In the genomic region with DNA sequence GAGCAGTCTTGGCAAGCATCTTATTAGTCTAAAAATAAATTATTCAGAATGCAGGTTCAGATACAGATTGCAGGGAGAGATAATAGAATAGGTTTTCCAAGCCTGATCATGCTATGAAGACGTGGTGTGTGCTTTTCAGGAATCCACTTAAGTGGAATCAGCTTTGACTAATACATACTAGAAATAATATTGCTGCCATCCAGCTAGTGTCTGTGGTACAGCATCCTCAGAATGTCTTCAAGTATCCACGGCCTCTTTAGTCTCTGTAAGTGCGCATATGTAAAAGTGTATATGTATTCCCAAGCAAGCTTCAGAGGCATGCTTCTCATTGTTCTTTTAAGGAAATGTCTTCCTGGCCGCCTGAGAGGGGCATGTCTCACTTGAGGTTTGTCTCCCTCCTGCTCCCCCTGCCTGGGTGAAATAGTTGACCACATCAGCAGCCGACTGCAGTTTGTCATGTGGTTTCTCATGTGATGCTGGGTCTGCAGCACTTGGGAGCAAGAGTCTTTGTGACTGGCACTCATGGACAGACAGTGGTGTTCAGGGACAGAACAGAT, we compare ENCODE assay signal across 8 cellular contexts.
DNase-seq lines count a peak whose midpoint lies in the region; ATAC-seq and TF ChIP-seq lines count a peak whose summit lies in the region.

No MANE protein-coding gene starts in this region.

- TF ChIP-seq POLR2A in Peyer's patch (IDR thresholded peaks at IDR 0.05) = no peak

- H3K36me3 ChIP-seq in SK-N-MC (ENCODE audit: insufficient read depth, low read length) = no peaks in the 10 kb centered on the region
- H3K36me3 ChIP-seq in Peyer's patch = no peaks in the 10 kb centered on the region

- peaks cover 39% of the 10 kb centered on the region for H3K27me3 Mint-ChIP-seq in activated naive CD4-positive, alpha-beta T cell treated with anti-CD3 and anti-CD28 coated beads for 36 hours (ENCODE audit: low read depth)
- peaks cover 37% of the 10 kb centered on the region for H3K27me3 Mint-ChIP-seq in activated naive CD4-positive, alpha-beta T cell treated with anti-CD3 and anti-CD28 coated beads, Interleukin-2, amount 10 ng/mL, durations not matched to agents 7 days and 5 days

- TF ChIP-seq CTCF in foreskin fibroblast (IDR thresholded peaks at IDR 0.05; ENCODE audit: low read depth, low read length) = peak; percentile 16
- no peak for TF ChIP-seq CTCF in Peyer's patch (IDR thresholded peaks at IDR 0.05)

- H3K27me3 ChIP-seq in Peyer's patch = no peaks in the 10 kb centered on the region

- H3K4me1 ChIP-seq in Peyer's patch = peaks cover 0 to 3% (median 0%) of the 10 kb centered on the region in 4 donors

- peaks cover 2% of the 10 kb centered on the region for H3K36me3 Mint-ChIP-seq in activated naive CD4-positive, alpha-beta T cell treated with anti-CD3 and anti-CD28 coated beads for 36 hours (ENCODE audit: low read depth)
- H3K36me3 Mint-ChIP-seq in activated naive CD4-positive, alpha-beta T cell treated with anti-CD3 and anti-CD28 coated beads, Interleukin-2, amount 10 ng/mL, durations not matched to agents 7 days and 5 days = no peaks in the 10 kb centered on the region

- H3K4me3 ChIP-seq in SK-N-MC (peak overlapping the region; percentile 74), foreskin fibroblast (ENCODE audit: low read depth in 1 of 2, low read length in 2 of 2) (peak overlapping the region; percentile 54 to 70), Peyer's patch (no peak overlapping the region)

- intact Hi-C loops in activated naive CD4-positive, alpha-beta T cell treated with anti-CD3 and anti-CD28 coated beads for 36 hours (cut with micrococcal nuclease) = loop anchor here (5.0 to 10.0 kb wide), 3 partner anchors 84 to 1581 kb away; no protein-coding TSS in a partner anchor

- H3K27ac ChIP-seq in SK-N-MC = no peak overlapping the region
- no peak overlapping the region for H3K27ac ChIP-seq in Peyer's patch

- peaks cover 7% of the 10 kb centered on the region for H3K4me1 Mint-ChIP-seq in activated naive CD4-positive, alpha-beta T cell treated with anti-CD3 and anti-CD28 coated beads for 36 hours (ENCODE audit: low read depth)
- peaks cover 22% of the 10 kb centered on the region for H3K4me1 Mint-ChIP-seq in activated naive CD4-positive, alpha-beta T cell treated with anti-CD3 and anti-CD28 coated beads, Interleukin-2, amount 10 ng/mL, durations not matched to agents 7 days and 5 days

- ATAC-seq in GM19324 (IDR thresholded peaks at IDR 0.05; ENCODE audit: low FRiP score, unreplicated experiment) = no peak

- peak overlapping the region; percentile 47 for H3K4me3 Mint-ChIP-seq in activated naive CD4-positive, alpha-beta T cell treated with anti-CD3 and anti-CD28 coated beads for 36 hours
- no peak overlapping the region for H3K4me3 Mint-ChIP-seq in activated naive CD4-positive, alpha-beta T cell treated with anti-CD3 and anti-CD28 coated beads, Interleukin-2, amount 10 ng/mL, durations not matched to agents 7 days and 5 days

- H3K9me3 Mint-ChIP-seq in activated naive CD4-positive, alpha-beta T cell treated with anti-CD3 and anti-CD28 coated beads for 36 hours = no peaks in the 10 kb centered on the region
- H3K9me3 Mint-ChIP-seq in activated naive CD4-positive, alpha-beta T cell treated with anti-CD3 and anti-CD28 coated beads, Interleukin-2, amount 10 ng/mL, durations not matched to agents 7 days and 5 days = no peaks in the 10 kb centered on the region

- CTCF ChIA-PET in activated naive CD4-positive, alpha-beta T cell treated with anti-CD3 and anti-CD28 coated beads for 36 hours (lab: Charles Lee) = interaction anchor here (0.7 kb wide), 1 partner anchor 298 kb away, joined by 3 read pairs; no protein-coding TSS in a partner anchor
- CTCF ChIA-PET in activated naive CD4-positive, alpha-beta T cell treated with anti-CD3 and anti-CD28 coated beads, Interleukin-2, amount 10 ng/mL, durations not matched to agents 7 days and 5 days (lab: Charles Lee) = no interaction called here

- H3K9me3 ChIP-seq in SK-N-MC (ENCODE audit: low read depth, low read length) = no peaks in the 10 kb centered on the region
- H3K9me3 ChIP-seq in Peyer's patch = no peaks in the 10 kb centered on the region

- H3K9ac ChIP-seq in SK-N-MC (ENCODE audit: insufficient read length) = no peak overlapping the region

- peak; percentile 5 for DNase-seq in activated naive CD4-positive, alpha-beta T cell treated with anti-CD3 and anti-CD28 coated beads for 36 hours
- DNase-seq in activated naive CD4-positive, alpha-beta T cell treated with anti-CD3 and anti-CD28 coated beads, Interleukin-2, amount 10 ng/mL, durations not matched to agents 7 days and 5 days = no peak
- DNase-seq in SK-N-MC (ENCODE audit: low read depth, low spot score) (peak; percentile 52), foreskin fibroblast (peak; percentile 12 to 70), pons (ENCODE audit: low spot score) (peak; percentile 95), Peyer's patch (no peak), NCI-H1436 (lab: John Stamatoyannopoulos, UW) (no peak)

- H3K27ac Mint-ChIP-seq in activated naive CD4-positive, alpha-beta T cell treated with anti-CD3 and anti-CD28 coated beads for 36 hours = no peak overlapping the region
- H3K27ac Mint-ChIP-seq in activated naive CD4-positive, alpha-beta T cell treated with anti-CD3 and anti-CD28 coated beads, Interleukin-2, amount 10 ng/mL, durations not matched to agents 7 days and 5 days = no peak overlapping the region

Comparison
In these comparisons a context has a peak if more than half of its experiments do, and no peak if none do; other contexts are left out.
1. DNase-seq: peak in activated naive CD4-positive, alpha-beta T cell treated with anti-CD3 and anti-CD28 coated beads for 36 hours (single experiment), SK-N-MC (single experiment), foreskin fibroblast (2 of 2) and pons (single experiment); none in activated naive CD4-positive, alpha-beta T cell treated with anti-CD3 and anti-CD28 coated beads, Interleukin-2, amount 10 ng/mL, durations not matched to agents 7 days and 5 days (single experiment), Peyer's patch (0 of 3) and NCI-H1436 (single experiment).
2. H3K4me3 ChIP-seq: peak in SK-N-MC (single experiment) and foreskin fibroblast (2 of 2); none in Peyer's patch (0 of 4).